1 cellular context compared by ENCODE assay signal in genomic region chr6:158053377-158054313, GRCh38.
TF ChIP-seq lines count a peak whose summit lies in the region.

No MANE protein-coding gene starts in this region.

TF ChIP-seq in K562, 482 proteins besides CTCF, POLR2A, EP300 and RAD21 (continued from another document):
- no peak for TF ChIP-seq MLLT1 (IDR thresholded peaks at IDR 0.05)
